3 cellular contexts compared by ENCODE assay signal in the genomic region with DNA sequence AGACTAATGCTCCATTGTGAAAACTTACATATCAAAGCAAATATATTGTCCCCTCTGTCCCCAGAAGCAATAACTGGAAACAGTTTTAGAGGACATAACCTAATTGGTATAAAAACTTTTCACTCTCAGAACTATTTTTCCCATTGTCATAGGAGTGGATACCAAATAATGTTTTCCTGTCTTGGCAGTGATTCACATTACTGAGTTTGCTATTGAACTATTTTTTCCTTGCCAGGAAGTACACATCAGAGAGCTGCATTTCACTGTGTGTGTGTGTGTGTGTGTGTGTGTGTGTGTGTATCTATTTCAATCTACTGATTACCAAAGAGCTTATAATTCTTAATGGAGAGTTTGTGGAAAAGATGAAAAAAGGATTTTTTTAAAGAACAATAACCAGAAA.
TF ChIP-seq lines count a peak whose summit lies in the region.

No MANE protein-coding gene starts in this region.

TF ChIP-seq in liver, 16 proteins besides CTCF, POLR2A, EP300 and RAD21:
- no peak for TF ChIP-seq FOXA1 (IDR thresholded peaks at IDR 0.05)
- peak; percentile 24 for TF ChIP-seq NR2F2 (IDR thresholded peaks at IDR 0.05)
TF ChIP-seq in liver: peak in this region for 1.

TF ChIP-seq in HepG2, 621 proteins besides CTCF, POLR2A, EP300 and RAD21:
- TF ChIP-seq ZNF468 (CRISPR knock-in tag; IDR thresholded peaks at IDR 0.05) (no peak), BATF2 (CRISPR knock-in tag; IDR thresholded peaks at IDR 0.05) (no peak), ZNF703 (CRISPR knock-in tag; IDR thresholded peaks at IDR 0.05; ENCODE audit: borderline replicate concordance) (no peak), JUNB (CRISPR knock-in tag; IDR thresholded peaks at IDR 0.05; ENCODE audit: borderline replicate concordance) (no peak), ZNF550 (CRISPR knock-in tag; IDR thresholded peaks at IDR 0.05; ENCODE audit: borderline replicate concordance) (no peak), TFAP4 (IDR thresholded peaks at IDR 0.05; ENCODE audit: borderline replicate concordance, low read depth) (no peak), KAT2B (IDR thresholded peaks at IDR 0.05; ENCODE audit: borderline replicate concordance, low read depth, low read length) (no peak), DR1 (CRISPR knock-in tag; IDR thresholded peaks at IDR 0.05) (no peak), ELF3 (CRISPR knock-in tag; IDR thresholded peaks at IDR 0.05) (no peak), ERF (CRISPR knock-in tag; IDR thresholded peaks at IDR 0.05) (no peak)
- TF ChIP-seq, protein P1, sequence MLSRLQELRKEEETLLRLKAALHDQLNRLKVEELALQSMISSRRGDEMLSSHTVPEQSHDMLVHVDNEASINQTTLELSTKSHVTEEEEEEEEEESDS (CRISPR knock-in tag; IDR thresholded peaks at IDR 0.05; ENCODE audit: borderline replicate concordance), result no peak
- TF ChIP-seq, protein P2, sequence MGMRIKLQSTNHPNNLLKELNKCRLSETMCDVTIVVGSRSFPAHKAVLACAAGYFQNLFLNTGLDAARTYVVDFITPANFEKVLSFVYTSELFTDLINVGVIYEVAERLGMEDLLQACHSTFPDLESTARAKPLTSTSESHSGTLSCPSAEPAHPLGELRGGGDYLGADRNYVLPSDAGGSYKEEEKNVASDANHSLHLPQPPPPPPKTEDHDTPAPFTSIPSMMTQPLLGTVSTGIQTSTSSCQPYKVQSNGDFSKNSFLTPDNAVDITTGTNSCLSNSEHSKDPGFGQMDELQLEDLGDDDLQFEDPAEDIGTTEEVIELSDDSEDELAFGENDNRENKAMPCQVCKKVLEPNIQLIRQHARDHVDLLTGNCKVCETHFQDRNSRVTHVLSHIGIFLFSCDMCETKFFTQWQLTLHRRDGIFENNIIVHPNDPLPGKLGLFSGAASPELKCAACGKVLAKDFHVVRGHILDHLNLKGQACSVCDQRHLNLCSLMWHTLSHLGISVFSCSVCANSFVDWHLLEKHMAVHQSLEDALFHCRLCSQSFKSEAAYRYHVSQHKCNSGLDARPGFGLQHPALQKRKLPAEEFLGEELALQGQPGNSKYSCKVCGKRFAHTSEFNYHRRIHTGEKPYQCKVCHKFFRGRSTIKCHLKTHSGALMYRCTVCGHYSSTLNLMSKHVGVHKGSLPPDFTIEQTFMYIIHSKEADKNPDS (CRISPR knock-in tag; IDR thresholded peaks at IDR 0.05), result no peak

TF ChIP-seq in endothelial cell of umbilical vein, 7 proteins besides CTCF, POLR2A, EP300 and RAD21:
- TF ChIP-seq MYC (IDR thresholded peaks at IDR 0.05; ENCODE audit: low read depth, low read length) (no peak), FOS (IDR thresholded peaks at IDR 0.05; ENCODE audit: borderline replicate concordance, insufficient read depth, low read length) (peak; percentile 36), GATA2 (IDR thresholded peaks at IDR 0.05; ENCODE audit: insufficient read depth, insufficient read length, low read depth, low read length) (peak; percentile 39), POLR2AphosphoS5 (IDR thresholded peaks at IDR 0.05; ENCODE audit: insufficient read depth, low read depth, low read length) (no peak), JUN (IDR thresholded peaks at IDR 0.05; ENCODE audit: borderline replicate concordance, insufficient read depth, insufficient read length, low read depth) (peak; percentile 56), EZH2 (IDR thresholded peaks at IDR 0.05; ENCODE audit: borderline replicate concordance, low read depth, low read length, severe bottlenecking) (no peak)
- TF ChIP-seq, protein P3, sequence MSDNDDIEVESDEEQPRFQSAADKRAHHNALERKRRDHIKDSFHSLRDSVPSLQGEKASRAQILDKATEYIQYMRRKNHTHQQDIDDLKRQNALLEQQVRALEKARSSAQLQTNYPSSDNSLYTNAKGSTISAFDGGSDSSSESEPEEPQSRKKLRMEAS (IDR thresholded peaks at IDR 0.05; ENCODE audit: insufficient read depth, insufficient read length), result no peak
